10 cellular contexts compared by ENCODE assay signal in the genomic region with DNA sequence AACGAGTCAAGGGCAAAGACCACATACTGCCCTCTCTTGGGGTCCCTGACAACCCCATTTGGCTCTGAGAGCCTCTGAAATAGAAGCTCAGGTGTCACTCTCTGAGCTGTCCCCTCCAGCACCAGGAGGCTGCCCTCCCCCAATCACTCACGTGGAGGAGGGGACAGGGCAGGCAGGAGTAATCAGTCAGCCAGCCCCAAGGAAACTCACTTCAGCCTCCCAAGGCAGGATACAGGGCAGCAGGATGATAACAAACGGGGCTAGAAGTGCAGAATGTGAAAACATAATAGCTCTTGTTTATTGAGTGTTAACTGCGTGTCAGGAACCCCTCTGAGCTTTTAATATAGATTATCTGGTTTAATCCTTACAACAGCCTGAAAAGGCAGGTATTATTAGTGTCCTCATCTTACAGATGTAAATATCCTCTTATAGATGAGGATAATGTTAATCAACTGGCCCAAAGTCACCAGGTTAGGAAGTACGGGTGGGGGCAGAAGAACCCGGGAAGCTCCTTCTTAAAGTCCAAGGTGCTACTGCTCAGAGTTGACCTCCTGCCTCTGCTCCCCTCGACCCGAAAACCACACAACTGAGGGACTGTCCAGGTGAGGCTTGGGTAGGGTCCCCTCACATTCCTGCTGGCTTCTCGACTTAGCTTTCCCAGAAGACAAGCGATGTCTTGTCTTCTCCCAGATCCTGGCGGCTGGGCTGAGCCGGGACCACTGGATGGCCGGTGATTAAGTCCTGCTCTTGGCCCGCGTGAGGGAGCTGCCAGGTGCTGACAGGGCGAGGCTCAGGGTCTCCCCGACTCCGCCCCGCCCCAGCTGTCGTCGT. TPM values are rescaled to one million over a fixed set of nuclear protein-coding genes. Genes with fewer than 3 reads are reported as not detected.
DNase-seq lines count a peak whose midpoint lies in the region; ATAC-seq, FAIRE-seq and TF ChIP-seq lines count a peak whose summit lies in the region.
"Had no signal": no experiment of that assay in that cellular context is flagged by ENCODE, and none has a peak within 500 bp of the region (broad histone marks: within the 10 kb centered on the region; RNA-seq: fewer than 3 reads in every experiment).

No MANE protein-coding gene starts in this region.

- H3K27ac Mint-ChIP-seq in naive thymus-derived CD4-positive, alpha-beta T cell: no peak overlapping the region

- H3K27me3 ChIP-seq in brain microvascular endothelial cell (replicated peaks): peaks cover 16% of the 10 kb centered on the region
- peaks cover 3 to 21% of the 10 kb centered on the region in 2 donors for H3K27me3 ChIP-seq in naive thymus-derived CD4-positive, alpha-beta T cell (ENCODE audit: control insufficient read depth in 2 of 2, insufficient read depth in 2 of 2, low read length in 2 of 2)

- in situ Hi-C loops in brain microvascular endothelial cell (cut with HindIII; ENCODE audit: low pct_ligation_motif_present, low sequenced_read_pairs): no loop called here

- intact Hi-C loops in naive thymus-derived CD4-positive, alpha-beta T cell (cut with micrococcal nuclease): loop anchor here (1.0 to 10.0 kb wide), 5 partner anchors 40 to 286 kb away; no protein-coding TSS in a partner anchor

- POLR2A ChIA-PET in naive thymus-derived CD4-positive, alpha-beta T cell (lab: Charles Lee): interaction anchor here (0.8 to 1.4 kb wide), 2 partner anchors 30 to 49 kb away, joined by 3 to 4 read pairs; no protein-coding TSS in a partner anchor

- H3K36me3 ChIP-seq in brain microvascular endothelial cell (replicated peaks): no peaks in the 10 kb centered on the region
- no peaks in the 10 kb centered on the region for H3K36me3 ChIP-seq in naive thymus-derived CD4-positive, alpha-beta T cell (ENCODE audit: control insufficient read depth in 2 of 3, insufficient read depth in 3 of 3, low read length in 3 of 3)

- TF ChIP-seq EP300 in Ishikawa (IDR thresholded peaks at IDR 0.05; ENCODE audit: borderline replicate concordance): no peak

- H3K27ac ChIP-seq in brain microvascular endothelial cell: no peak overlapping the region
- no peak overlapping the region for H3K27ac ChIP-seq in naive thymus-derived CD4-positive, alpha-beta T cell (ENCODE audit: low read depth, low read length)

- DNase-seq in D721Med (ENCODE audit: insufficient read length, low spot score) (peak; percentile 94), brain microvascular endothelial cell (no peak), NCI-H2107 (lab: John Stamatoyannopoulos, UW) (no peak), AG20443 (ENCODE audit: low spot score) (no peak), left lobe of liver (ENCODE audit: low spot score) (no peak)
- DNase-seq in naive thymus-derived CD4-positive, alpha-beta T cell: no peak
- DNase-seq in stimulated activated CD4-positive, alpha-beta T cell treated with anti-CD3 and anti-CD28 coated beads, Interleukin-4, amount 100 ng/mL, for 4 hours: no peak
- DNase-seq: activated CD4-positive, alpha-beta T cell treated with anti-CD3 and anti-CD28 coated beads for 1 hour; NK-92 treated with Interleukin-12 subunit alpha and Interleukin-12 subunit beta, amount 100 ng/mL, for 24 hours had no signal

- peaks cover 0 to 4% (median 0%) of the 10 kb centered on the region in 11 donors for H3K9me3 Mint-ChIP-seq in naive thymus-derived CD4-positive, alpha-beta T cell

- no peak for FAIRE-seq in D721Med (lab: Jason Lieb, UNC)

- peaks cover 45 to 73% (median 58%) of the 10 kb centered on the region in 5 donors for H3K27me3 Mint-ChIP-seq in naive thymus-derived CD4-positive, alpha-beta T cell

- CTCF ChIA-PET in naive thymus-derived CD4-positive, alpha-beta T cell (lab: Charles Lee): interaction anchor here (0.7 to 2.1 kb wide), 6 partner anchors 29 to 229 kb away, joined by 3 to 5 read pairs (median 3); partner anchors contain the start of gene ATG13

- no peak for TF ChIP-seq CTCF in D721Med (IDR thresholded peaks at IDR 0.05; ENCODE audit: insufficient read depth, missing control alignments)
- no peak for TF ChIP-seq CTCF in brain microvascular endothelial cell (IDR thresholded peaks at IDR 0.05; ENCODE audit: low read depth, low read length, missing control alignments)

- no peak for TF ChIP-seq RAD21 in Ishikawa (IDR thresholded peaks at IDR 0.05; ENCODE audit: low read depth)

- peak overlapping the region; percentile 17 for H3K4me3 ChIP-seq in brain microvascular endothelial cell (ENCODE audit: low read depth, low read length)
- H3K4me3 ChIP-seq in naive thymus-derived CD4-positive, alpha-beta T cell (ENCODE audit: low read length): no peak overlapping the region

- H3K4me1 Mint-ChIP-seq in naive thymus-derived CD4-positive, alpha-beta T cell: peaks cover 7 to 35% (median 27%) of the 10 kb centered on the region in 7 donors

- peaks cover 0 to 2% (median 0%) of the 10 kb centered on the region in 5 donors for H3K36me3 Mint-ChIP-seq in naive thymus-derived CD4-positive, alpha-beta T cell

- no peak for ATAC-seq in naive thymus-derived CD4-positive, alpha-beta T cell
- no peak for ATAC-seq in left lobe of liver

- H3K4me3 Mint-ChIP-seq in naive thymus-derived CD4-positive, alpha-beta T cell: peak overlapping the region in 7 of 10 donors; percentile 6 to 72 (median 54)

- no peaks in the 10 kb centered on the region for H3K9me3 ChIP-seq in naive thymus-derived CD4-positive, alpha-beta T cell (ENCODE audit: control insufficient read depth in 2 of 3, low read length in 3 of 3)

- H3K4me1 ChIP-seq in naive thymus-derived CD4-positive, alpha-beta T cell (ENCODE audit: control insufficient read depth in 2 of 2, insufficient read depth in 2 of 2, low read length in 2 of 2): peaks cover 14 to 21% of the 10 kb centered on the region in 2 donors

TF ChIP-seq in Ishikawa, 13 proteins besides CTCF, POLR2A, EP300 and RAD21:
- TF ChIP-seq, protein P1, sequence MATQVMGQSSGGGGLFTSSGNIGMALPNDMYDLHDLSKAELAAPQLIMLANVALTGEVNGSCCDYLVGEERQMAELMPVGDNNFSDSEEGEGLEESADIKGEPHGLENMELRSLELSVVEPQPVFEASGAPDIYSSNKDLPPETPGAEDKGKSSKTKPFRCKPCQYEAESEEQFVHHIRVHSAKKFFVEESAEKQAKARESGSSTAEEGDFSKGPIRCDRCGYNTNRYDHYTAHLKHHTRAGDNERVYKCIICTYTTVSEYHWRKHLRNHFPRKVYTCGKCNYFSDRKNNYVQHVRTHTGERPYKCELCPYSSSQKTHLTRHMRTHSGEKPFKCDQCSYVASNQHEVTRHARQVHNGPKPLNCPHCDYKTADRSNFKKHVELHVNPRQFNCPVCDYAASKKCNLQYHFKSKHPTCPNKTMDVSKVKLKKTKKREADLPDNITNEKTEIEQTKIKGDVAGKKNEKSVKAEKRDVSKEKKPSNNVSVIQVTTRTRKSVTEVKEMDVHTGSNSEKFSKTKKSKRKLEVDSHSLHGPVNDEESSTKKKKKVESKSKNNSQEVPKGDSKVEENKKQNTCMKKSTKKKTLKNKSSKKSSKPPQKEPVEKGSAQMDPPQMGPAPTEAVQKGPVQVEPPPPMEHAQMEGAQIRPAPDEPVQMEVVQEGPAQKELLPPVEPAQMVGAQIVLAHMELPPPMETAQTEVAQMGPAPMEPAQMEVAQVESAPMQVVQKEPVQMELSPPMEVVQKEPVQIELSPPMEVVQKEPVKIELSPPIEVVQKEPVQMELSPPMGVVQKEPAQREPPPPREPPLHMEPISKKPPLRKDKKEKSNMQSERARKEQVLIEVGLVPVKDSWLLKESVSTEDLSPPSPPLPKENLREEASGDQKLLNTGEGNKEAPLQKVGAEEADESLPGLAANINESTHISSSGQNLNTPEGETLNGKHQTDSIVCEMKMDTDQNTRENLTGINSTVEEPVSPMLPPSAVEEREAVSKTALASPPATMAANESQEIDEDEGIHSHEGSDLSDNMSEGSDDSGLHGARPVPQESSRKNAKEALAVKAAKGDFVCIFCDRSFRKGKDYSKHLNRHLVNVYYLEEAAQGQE (IDR thresholded peaks at IDR 0.05; ENCODE audit: low read depth): peak; percentile 40; the same call in 1 of the 2 replicates
- TF ChIP-seq EGR1 (IDR thresholded peaks at IDR 0.05): no peak

RNA-seq across cellular contexts. Expression of gene CHRM4, which starts 2.7 kb away (rescaled TPM):
- 1 to 10 TPM in 2 of 5 experiments, under 1 TPM in 1, not detected in 2; 0.48 to 3.5 (median 3.1) TPM for total RNA-seq in naive thymus-derived CD4-positive, alpha-beta T cell
- under 1 TPM; 0.15 to 0.17 TPM for polyA plus RNA-seq in naive thymus-derived CD4-positive, alpha-beta T cell
- not detected for total RNA-seq in left lobe of liver

RNA-seq across cellular contexts. Expression of gene MDK, which starts 7.4 kb away (rescaled TPM):
- 10 to 100 TPM in 2 of 5 experiments, 1 to 10 TPM in 3; 4.9 to 13.5 (median 8.8) TPM for total RNA-seq in naive thymus-derived CD4-positive, alpha-beta T cell
- under 1 TPM in 1 of 2 donors, not detected in 1; 0.35 TPM for polyA plus RNA-seq in naive thymus-derived CD4-positive, alpha-beta T cell
- total RNA-seq in left lobe of liver: 2.0 TPM

RNA-seq across cellular contexts. Expression of gene DGKZ, which starts 41.6 kb away (rescaled TPM):
- total RNA-seq in naive thymus-derived CD4-positive, alpha-beta T cell: 100 to 1,000 TPM; 146 to 291 (median 263) TPM
- polyA plus RNA-seq in naive thymus-derived CD4-positive, alpha-beta T cell: 10 to 100 TPM; 41.5 to 70.5 TPM
- 13.0 TPM for total RNA-seq in left lobe of liver

Comparison
In these comparisons a context has a peak if more than half of its experiments do, and no peak if none do; other contexts are left out.
1. RNA of gene DGKZ, which starts 41.6 kb away (total RNA-seq): 146 to 291 TPM in naive thymus-derived CD4-positive, alpha-beta T cell; 13.0 TPM in left lobe of liver (single experiment); every median in the first group is over 10 times any median in the second.